ENCODE assay signal across 30 cellular contexts in the genomic region with DNA sequence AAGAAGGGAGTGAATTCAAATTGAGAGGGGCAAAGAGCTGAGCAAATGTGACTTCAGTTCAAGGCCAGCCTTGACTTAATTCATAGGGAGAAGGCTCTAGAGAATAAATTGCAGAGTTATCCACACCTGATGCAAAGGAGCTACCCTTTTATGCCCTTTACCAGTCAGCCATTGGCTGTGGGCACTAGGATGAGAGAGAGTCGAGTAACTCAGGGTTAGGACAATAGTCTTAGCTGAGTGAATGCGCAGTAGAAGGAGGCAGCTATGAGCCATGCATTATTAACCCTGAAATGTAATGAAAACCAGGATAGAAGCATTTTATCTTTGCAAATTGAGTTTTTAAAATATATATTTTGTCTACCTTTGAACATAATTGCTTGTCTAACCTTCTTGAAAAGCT.
"Had no signal": no experiment of that assay in that cellular context is flagged by ENCODE, and none has a peak within 500 bp of the region (broad histone marks: within the 10 kb centered on the region; RNA-seq: fewer than 3 reads in every experiment).

No MANE protein-coding gene starts in this region.

- H3K36me3 ChIP-seq: left lung, pancreas, prostate gland, stomach, thyroid gland, upper lobe of right lung had no signal

- H3K4me1 ChIP-seq: left lung, pancreas, prostate gland, stomach, testis, thyroid gland, upper lobe of right lung had no signal

- H3K27ac Mint-ChIP-seq: immature natural killer cell; naive thymus-derived CD4-positive, alpha-beta T cell; natural killer cell treated with Interleukin-12 subunit alpha and Interleukin-12 subunit beta and Interleukin-15 and Interleukin-18, amount 100 ng/mL, for 72 hours; stimulated activated naive B cell treated with anti-CD40 and anti-IgM and Interleukin-4, amounts not matched to agents 10 μg/mL and 1 μg/mL and 100 μg/mL, for 72 hours had no signal

- ATAC-seq: left colon; left lung; mucosa of descending colon; naive thymus-derived CD4-positive, alpha-beta T cell; natural killer cell treated with Interleukin-12 subunit alpha and Interleukin-12 subunit beta and Interleukin-15 and Interleukin-18, amount 100 ng/mL, for 72 hours; right cardiac atrium; sciatic nerve; stimulated activated naive B cell treated with anti-CD40 and anti-IgM and Interleukin-4, amounts not matched to agents 10 μg/mL and 1 μg/mL and 100 μg/mL, for 72 hours; stimulated activated naive CD8-positive, alpha-beta T cell treated with anti-CD3 and anti-CD28 coated beads, Interleukin-15, Interleukin-2, amounts not matched to agents 100 U/mL and 50 U/mL, for 24 hours; upper lobe of right lung had no signal

- DNase-seq: hypothalamus; immature natural killer cell; kidney; left colon; left lung; midbrain; mucosa of descending colon; naive thymus-derived CD4-positive, alpha-beta T cell; nucleus accumbens; pancreas; posterior cingulate gyrus; retina; right cardiac atrium; stimulated activated CD4-positive, alpha-beta T cell treated with anti-CD3 and anti-CD28 coated beads, Interleukin-12 subunit alpha, Interleukin-12 subunit beta, amount 100 ng/mL, for 4 hours; stimulated activated CD4-positive, alpha-beta T cell treated with anti-CD3 and anti-CD28 coated beads, Interleukin-15, amount 100 ng/mL, for 24 hours; stimulated activated CD4-positive, alpha-beta T cell treated with anti-CD3 and anti-CD28 coated beads, Interleukin-2, amount 100 ng/mL, for 24 hours; stimulated activated CD4-positive, alpha-beta T cell treated with anti-CD3 and anti-CD28 coated beads, Interleukin-4, amount 100 ng/mL, for 1 hour; stimulated activated naive B cell treated with anti-CD40 and anti-IgM and Interleukin-4, amounts not matched to agents 10 μg/mL and 1 μg/mL and 100 μg/mL, for 72 hours; stimulated activated naive CD8-positive, alpha-beta T cell treated with anti-CD3 and anti-CD28 coated beads, Interleukin-15, Interleukin-2, amounts not matched to agents 100 U/mL and 50 U/mL, for 24 hours; stomach; testis; thyroid gland; trophoblast cell; upper lobe of right lung had no signal

- H3K4me1 Mint-ChIP-seq: immature natural killer cell; stimulated activated naive B cell treated with anti-CD40 and anti-IgM and Interleukin-4, amounts not matched to agents 10 μg/mL and 1 μg/mL and 100 μg/mL, for 72 hours had no signal

- H3K27ac ChIP-seq: left lung, pancreas, prostate gland, skin epidermis, stomach, testis, thyroid gland, upper lobe of right lung had no signal

- H3K36me3 Mint-ChIP-seq: immature natural killer cell; naive thymus-derived CD4-positive, alpha-beta T cell; natural killer cell treated with Interleukin-12 subunit alpha and Interleukin-12 subunit beta and Interleukin-15 and Interleukin-18, amount 100 ng/mL, for 72 hours; stimulated activated naive B cell treated with anti-CD40 and anti-IgM and Interleukin-4, amounts not matched to agents 10 μg/mL and 1 μg/mL and 100 μg/mL, for 72 hours had no signal

- H3K27me3 ChIP-seq: left lung, pancreas, stomach, testis, thyroid gland, upper lobe of right lung had no signal

- H3K9me3 ChIP-seq: left lung, mucosa of descending colon, pancreas, prostate gland, stomach, testis, thyroid gland, upper lobe of right lung had no signal

- FAIRE-seq: pancreas, urothelium cell line had no signal

- H3K9me3 Mint-ChIP-seq: stimulated activated naive B cell treated with anti-CD40 and anti-IgM and Interleukin-4, amounts not matched to agents 10 μg/mL and 1 μg/mL and 100 μg/mL, for 72 hours had no signal

- H3K4me3 Mint-ChIP-seq: immature natural killer cell; naive thymus-derived CD4-positive, alpha-beta T cell; natural killer cell treated with Interleukin-12 subunit alpha and Interleukin-12 subunit beta and Interleukin-15 and Interleukin-18, amount 100 ng/mL, for 72 hours; stimulated activated naive B cell treated with anti-CD40 and anti-IgM and Interleukin-4, amounts not matched to agents 10 μg/mL and 1 μg/mL and 100 μg/mL, for 72 hours had no signal

- H3K27me3 Mint-ChIP-seq: naive thymus-derived CD4-positive, alpha-beta T cell; natural killer cell treated with Interleukin-12 subunit alpha and Interleukin-12 subunit beta and Interleukin-15 and Interleukin-18, amount 100 ng/mL, for 72 hours; stimulated activated naive B cell treated with anti-CD40 and anti-IgM and Interleukin-4, amounts not matched to agents 10 μg/mL and 1 μg/mL and 100 μg/mL, for 72 hours had no signal

- H3K4me3 ChIP-seq: left lung, lung, mucosa of descending colon, pancreas, prostate gland, skin epidermis, stomach, testis, thyroid gland, upper lobe of right lung had no signal
